Comparison of ENCODE assay signal across 18 cellular contexts in genomic region chr5:71809446-71809845, GRCh38.
DNase-seq lines count a peak whose midpoint lies in the region; ATAC-seq and TF ChIP-seq lines count a peak whose summit lies in the region.
"Had no signal": no experiment of that assay in that cellular context is flagged by ENCODE, and none has a peak within 500 bp of the region (broad histone marks: within the 10 kb centered on the region; RNA-seq: fewer than 3 reads in every experiment).

No MANE protein-coding gene starts in this region.

- no peak overlapping the region for H3K27ac Mint-ChIP-seq in activated CD4-positive, alpha-beta T cell treated with anti-CD3 and anti-CD28 coated beads, Interleukin-2, amount 10 ng/mL, durations not matched to agents 7 days and 5 days
- H3K27ac Mint-ChIP-seq: CD14-positive monocyte had no signal

- H3K9me3 Mint-ChIP-seq in activated CD4-positive, alpha-beta T cell treated with anti-CD3 and anti-CD28 coated beads, Interleukin-2, amount 10 ng/mL, durations not matched to agents 7 days and 5 days, result no peaks in the 10 kb centered on the region

- peaks cover 3% of the 10 kb centered on the region for H3K4me1 Mint-ChIP-seq in activated CD4-positive, alpha-beta T cell treated with anti-CD3 and anti-CD28 coated beads, Interleukin-2, amount 10 ng/mL, durations not matched to agents 7 days and 5 days

- peaks cover 15% of the 10 kb centered on the region for H3K27me3 Mint-ChIP-seq in activated CD4-positive, alpha-beta T cell treated with anti-CD3 and anti-CD28 coated beads, Interleukin-2, amount 10 ng/mL, durations not matched to agents 7 days and 5 days

- H3K9me3 ChIP-seq in BE2C (no peaks in the 10 kb centered on the region), neuron (ENCODE audit: low read length) (no peaks in the 10 kb centered on the region)

- DNase-seq in BE2C, result peak; percentile 37
- DNase-seq in COR-L47 (lab: John Stamatoyannopoulos, UW), result peak; percentile 24
- no peak for DNase-seq in activated CD4-positive, alpha-beta T cell treated with anti-CD3 and anti-CD28 coated beads, Interleukin-2, amount 10 ng/mL, durations not matched to agents 7 days and 5 days
- no peak for DNase-seq in NK-92 (lab: John Stamatoyannopoulos, UW; ENCODE audit: unreplicated experiment)
- DNase-seq: DMS79 treated with DMSO at 0.1 percent for 48 hours, GM23248, KBM-7, NCI-H1436, NCI-H2171 treated with DMSO at 0.1 percent for 48 hours, NCI-H774, PC-3, RPMI8226, SHP77 treated with DMSO at 0.1 percent for 48 hours had no signal

- CTCF ChIA-PET in activated CD4-positive, alpha-beta T cell treated with anti-CD3 and anti-CD28 coated beads, Interleukin-2, amount 10 ng/mL, durations not matched to agents 7 days and 5 days (lab: Charles Lee), result no interaction called here

- ATAC-seq in SK-N-SH treated with all-trans-retinoic acid at 6 μM for 48 hours, result peak; percentile 74
- ATAC-seq in HG03354 (IDR thresholded peaks at IDR 0.05; ENCODE audit: poor library complexity, severe bottlenecking, unreplicated experiment), result no peak
- ATAC-seq: HepG2, PC-3 had no signal

- H3K4me1 ChIP-seq in BE2C (peaks cover 22% of the 10 kb centered on the region), neuron (ENCODE audit: insufficient read depth, low read length) (peaks cover 26% of the 10 kb centered on the region)

- no peak for TF ChIP-seq CTCF in BE2C (IDR thresholded peaks at IDR 0.05; ENCODE audit: low read depth, low read length)

- POLR2A ChIA-PET in activated CD4-positive, alpha-beta T cell treated with anti-CD3 and anti-CD28 coated beads, Interleukin-2, amount 10 ng/mL, durations not matched to agents 7 days and 5 days (lab: Charles Lee), result no interaction called here

- H3K4me3 Mint-ChIP-seq in activated CD4-positive, alpha-beta T cell treated with anti-CD3 and anti-CD28 coated beads, Interleukin-2, amount 10 ng/mL, durations not matched to agents 7 days and 5 days, result no peak overlapping the region
- H3K4me3 Mint-ChIP-seq: CD14-positive monocyte had no signal

- H3K36me3 Mint-ChIP-seq in activated CD4-positive, alpha-beta T cell treated with anti-CD3 and anti-CD28 coated beads, Interleukin-2, amount 10 ng/mL, durations not matched to agents 7 days and 5 days (ENCODE audit: low read depth), result no peaks in the 10 kb centered on the region
- H3K36me3 Mint-ChIP-seq: CD14-positive monocyte had no signal

- no peaks in the 10 kb centered on the region for H3K36me3 ChIP-seq in BE2C
- H3K36me3 ChIP-seq in neuron (ENCODE audit: insufficient read depth, low read length), result no peaks in the 10 kb centered on the region

- peak overlapping the region; percentile 68 for H2AFZ ChIP-seq in neuron (ENCODE audit: low read depth, low read length)
- H2AFZ ChIP-seq: GM23248 had no signal

- no peaks in the 10 kb centered on the region for H3K27me3 ChIP-seq in BE2C
- H3K27me3 ChIP-seq in neuron (ENCODE audit: insufficient read depth, low read length), result no peaks in the 10 kb centered on the region

- peak overlapping the region; percentile 12; the same call in 1 of the 2 replicates for H3K4me3 ChIP-seq in BE2C (ENCODE audit: low read depth, low read length)
- no peak overlapping the region for H3K4me3 ChIP-seq in neuron (ENCODE audit: low read length)
- H3K4me3 ChIP-seq: GM23248 had no signal

TF ChIP-seq in SK-N-SH treated with all-trans-retinoic acid at 6 μM for 48 hours, 23 proteins besides CTCF, POLR2A, EP300 and RAD21:
- TF ChIP-seq RARB (CRISPR knock-in tag; IDR thresholded peaks at IDR 0.05) (no peak), ISL1 (CRISPR knock-in tag; IDR thresholded peaks at IDR 0.05) (peak; percentile 90), TCF4 (CRISPR knock-in tag; IDR thresholded peaks at IDR 0.05; ENCODE audit: borderline replicate concordance) (peak; percentile 46; the same call in 1 of the 2 replicates), TSHZ2 (CRISPR knock-in tag; IDR thresholded peaks at IDR 0.05) (peak; percentile 46; the same call in 1 of the 2 replicates), GLIS3 (CRISPR knock-in tag; IDR thresholded peaks at IDR 0.05) (no peak)

Comparison
In these comparisons a context has a peak if more than half of its experiments do, and no peak if none do; other contexts are left out.
1. DNase-seq: peak in BE2C (single experiment) and COR-L47 (single experiment); none in activated CD4-positive, alpha-beta T cell treated with anti-CD3 and anti-CD28 coated beads, Interleukin-2, amount 10 ng/mL, durations not matched to agents 7 days and 5 days (single experiment) and NK-92 (single experiment).